In the genomic region with DNA sequence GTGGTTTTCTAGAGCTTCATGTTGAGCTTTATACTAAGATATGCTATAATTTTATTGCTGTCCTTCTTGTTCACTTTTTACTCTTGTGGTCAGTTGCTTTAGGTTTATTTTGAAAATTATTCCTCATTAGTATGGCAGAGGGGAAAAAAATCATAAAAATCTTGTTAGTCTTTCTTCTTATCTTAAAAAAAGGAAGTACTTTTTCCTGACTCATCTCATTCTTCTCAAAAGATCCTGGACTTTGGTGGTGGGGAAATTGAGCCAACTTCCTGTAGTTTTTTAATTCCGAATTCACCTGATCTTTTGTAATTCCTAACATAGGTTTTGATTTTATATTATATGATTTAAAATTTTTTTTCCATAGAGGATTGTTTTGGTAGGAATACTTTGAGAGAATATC, we compare ENCODE assay signal across 18 cellular contexts. TPM values are rescaled to one million over a fixed set of nuclear protein-coding genes. Genes with fewer than 3 reads are reported as not detected.
A peak's percentile ranks its signal among the peaks of the same experiment; 100 is the strongest.
DNase-seq lines count a peak whose midpoint lies in the region; ATAC-seq and TF ChIP-seq lines count a peak whose summit lies in the region.
"Had no signal": no experiment of that assay in that cellular context is flagged by ENCODE, and none has a peak within 500 bp of the region (broad histone marks: within the 10 kb centered on the region; RNA-seq: fewer than 3 reads in every experiment).

No MANE protein-coding gene starts in this region.

- H3K4me3 ChIP-seq in ACC112 (ENCODE audit: low read depth, low read length) (no peak overlapping the region), NB4 (ENCODE audit: low read depth, low read length) (no peak overlapping the region), colonic mucosa (no peak overlapping the region), uterus (no peak overlapping the region)

- H3K27ac Mint-ChIP-seq in CD14-positive monocyte, result peak overlapping the region; percentile 77 to 93 (median 87)
- H3K27ac Mint-ChIP-seq in activated CD8-positive, alpha-beta memory T cell treated with anti-CD3 and anti-CD28 coated beads, Interleukin-2, amount 10 ng/mL, durations not matched to agents 7 days and 5 days, result no peak overlapping the region
- H3K27ac Mint-ChIP-seq: H9 had no signal

- H3K27me3 Mint-ChIP-seq in CD14-positive monocyte (ENCODE audit: low read depth in 3 of 3), result no peaks in the 10 kb centered on the region
- H3K27me3 Mint-ChIP-seq in activated CD8-positive, alpha-beta memory T cell treated with anti-CD3 and anti-CD28 coated beads, Interleukin-2, amount 10 ng/mL, durations not matched to agents 7 days and 5 days, result no peaks in the 10 kb centered on the region

- no peaks in the 10 kb centered on the region for H3K9me3 Mint-ChIP-seq in CD14-positive monocyte
- no peaks in the 10 kb centered on the region for H3K9me3 Mint-ChIP-seq in activated CD8-positive, alpha-beta memory T cell treated with anti-CD3 and anti-CD28 coated beads, Interleukin-2, amount 10 ng/mL, durations not matched to agents 7 days and 5 days (ENCODE audit: low read depth)
- H3K9me3 Mint-ChIP-seq: H9 had no signal

- H3K9ac ChIP-seq in colonic mucosa (ENCODE audit: low read depth in 2 of 2, low read length in 2 of 2), result no peak overlapping the region

- H3K9me3 ChIP-seq in colonic mucosa (no peaks in the 10 kb centered on the region), uterus (no peaks in the 10 kb centered on the region)
- H3K9me3 ChIP-seq: Caco-2 had no signal

- intact Hi-C loops in CD14-positive monocyte (cut with micrococcal nuclease), result no loop called here
- intact Hi-C loops in colonic mucosa (cut with DNase I), result no loop called here
- intact Hi-C loops in uterus (cut with DNase I; ENCODE audit: low total_unique reads), result no loop called here

- TF ChIP-seq CTCF in CD14-positive monocyte (IDR thresholded peaks at IDR 0.05), result no peak
- TF ChIP-seq CTCF in NB4 (IDR thresholded peaks at IDR 0.05; ENCODE audit: low read depth, low read length), result no peak
- TF ChIP-seq CTCF in colonic mucosa (IDR thresholded peaks at IDR 0.05), result no peak
- no peak for TF ChIP-seq CTCF in uterus (IDR thresholded peaks at IDR 0.05)

- peaks cover 35% of the 10 kb centered on the region for H3K79me2 ChIP-seq in ACC112 (ENCODE audit: control insufficient read depth, insufficient read depth, low read length, unreplicated experiment)

- H3K36me3 ChIP-seq in ACC112 (ENCODE audit: insufficient read depth, low read length), result peaks cover 18% of the 10 kb centered on the region
- peaks cover 6% of the 10 kb centered on the region for H3K36me3 ChIP-seq in colonic mucosa
- H3K36me3 ChIP-seq in uterus, result no peaks in the 10 kb centered on the region

- peaks cover 15% of the 10 kb centered on the region for H3K4me1 ChIP-seq in ACC112 (ENCODE audit: control insufficient read depth, insufficient read depth, low read length, unreplicated experiment)
- H3K4me1 ChIP-seq in colonic mucosa, result peaks cover 10% of the 10 kb centered on the region
- H3K4me1 ChIP-seq in uterus, result peaks cover 0 to 2% of the 10 kb centered on the region in 2 donors

- H3K4me3 Mint-ChIP-seq in CD14-positive monocyte, result peak overlapping the region in 1 of 2 donors; percentile 57
- H3K4me3 Mint-ChIP-seq in activated CD8-positive, alpha-beta memory T cell treated with anti-CD3 and anti-CD28 coated beads, Interleukin-2, amount 10 ng/mL, durations not matched to agents 7 days and 5 days, result no peak overlapping the region
- H3K4me3 Mint-ChIP-seq: H9 had no signal

- no peak for TF ChIP-seq POLR2A in NB4 (IDR thresholded peaks at IDR 0.05; ENCODE audit: extremely low read depth, insufficient read length)
- no peak for TF ChIP-seq POLR2A in uterus (IDR thresholded peaks at IDR 0.05)

- H3K27ac ChIP-seq in ACC112 (ENCODE audit: low read depth, low read length), result peak overlapping the region; percentile 17
- no peak overlapping the region for H3K27ac ChIP-seq in colonic mucosa
- no peak overlapping the region for H3K27ac ChIP-seq in uterus

- peaks cover 36 to 52% of the 10 kb centered on the region in 2 donors for H3K36me3 Mint-ChIP-seq in CD14-positive monocyte
- peaks cover 36% of the 10 kb centered on the region for H3K36me3 Mint-ChIP-seq in activated CD8-positive, alpha-beta memory T cell treated with anti-CD3 and anti-CD28 coated beads, Interleukin-2, amount 10 ng/mL, durations not matched to agents 7 days and 5 days

- H3K4me1 Mint-ChIP-seq in CD14-positive monocyte, result peaks cover 30% of the 10 kb centered on the region
- peaks cover 24% of the 10 kb centered on the region for H3K4me1 Mint-ChIP-seq in activated CD8-positive, alpha-beta memory T cell treated with anti-CD3 and anti-CD28 coated beads, Interleukin-2, amount 10 ng/mL, durations not matched to agents 7 days and 5 days

- DNase-seq in CD14-positive monocyte (ENCODE audit: low spot score), result no peak
- peak; percentile 43 for DNase-seq in NB4 (ENCODE audit: low read depth)
- peak; percentile 41 for DNase-seq in dermis blood vessel endothelial cell
- no peak for DNase-seq in activated CD8-positive, alpha-beta memory T cell treated with anti-CD3 and anti-CD28 coated beads, Interleukin-2, amount 10 ng/mL, durations not matched to agents 7 days and 5 days
- DNase-seq in colonic mucosa, result no peak
- no peak for DNase-seq in uterus
- DNase-seq: C1 segment of cervical spinal cord, Caco-2, H9, IMR-90, NCI-H1105 treated with DMSO at 0.1 percent for 48 hours, NCI-H187 treated with DMSO at 0.1 percent for 48 hours, NCI-H446 treated with DMSO at 0.1 percent for 48 hours, NCI-H748 treated with DMSO at 0.1 percent for 48 hours, SHP77 treated with DMSO at 0.1 percent for 48 hours, SW 1271 had no signal

- CTCF ChIA-PET in activated CD8-positive, alpha-beta memory T cell treated with anti-CD3 and anti-CD28 coated beads, Interleukin-2, amount 10 ng/mL, durations not matched to agents 7 days and 5 days (lab: Charles Lee), result interaction anchor here (8.3 kb wide), 1 partner anchor 15 kb away, joined by 81 read pairs; no protein-coding TSS in a partner anchor

- no peak for ATAC-seq in activated CD8-positive, alpha-beta memory T cell treated with anti-CD3 and anti-CD28 coated beads, Interleukin-2, amount 10 ng/mL, durations not matched to agents 7 days and 5 days
- no peak for ATAC-seq in GM19324 (IDR thresholded peaks at IDR 0.05; ENCODE audit: low FRiP score, unreplicated experiment)

- H2AFZ ChIP-seq in ACC112 (ENCODE audit: low read length, unreplicated experiment), result no peak overlapping the region

- H3K27me3 ChIP-seq in ACC112 (ENCODE audit: insufficient read depth, low read length) (no peaks in the 10 kb centered on the region), colonic mucosa (no peaks in the 10 kb centered on the region), uterus (no peaks in the 10 kb centered on the region)

RNA-seq across cellular contexts. Expression of gene SLC4A1AP, which starts 3.8 kb away (rescaled TPM):
- polyA plus RNA-seq in CD14-positive monocyte, result 10 to 100 TPM; 18.3 to 24.9 TPM
- 31.3 and 39.2 TPM in 2 replicates for total RNA-seq in dermis blood vessel endothelial cell
- total RNA-seq in activated CD8-positive, alpha-beta memory T cell treated with anti-CD3 and anti-CD28 coated beads, Interleukin-2, amount 10 ng/mL, durations not matched to agents 7 days and 5 days, result 10 to 100 TPM; 27.8 to 28.2 TPM
- 10 to 100 TPM; 16.1 to 17.1 TPM for total RNA-seq in colonic mucosa
- total RNA-seq in uterus, result 10 to 100 TPM; 15.0 to 23.8 (median 23.1) TPM

RNA-seq across cellular contexts. Expression of gene SUPT7L, which starts 4.0 kb away (rescaled TPM):
- 10 to 100 TPM; 10.7 to 12.2 TPM for polyA plus RNA-seq in CD14-positive monocyte
- total RNA-seq in dermis blood vessel endothelial cell, result 14.8 and 27.6 TPM in 2 replicates
- total RNA-seq in activated CD8-positive, alpha-beta memory T cell treated with anti-CD3 and anti-CD28 coated beads, Interleukin-2, amount 10 ng/mL, durations not matched to agents 7 days and 5 days, result 10 to 100 TPM; 34.8 to 39.7 TPM
- 10 to 100 TPM; 20.8 to 23.9 TPM for total RNA-seq in colonic mucosa
- 10 to 100 TPM; 11.8 to 31.2 (median 20.2) TPM for total RNA-seq in uterus

RNA-seq across cellular contexts. Expression of gene GPN1, which starts 38.6 kb away (rescaled TPM):
- polyA plus RNA-seq in CD14-positive monocyte, result 10 to 100 TPM; 46.8 to 49.8 TPM
- total RNA-seq in dermis blood vessel endothelial cell, result 40.5 and 44.9 TPM in 2 replicates
- 10 to 100 TPM; 36.9 to 50.9 TPM for total RNA-seq in activated CD8-positive, alpha-beta memory T cell treated with anti-CD3 and anti-CD28 coated beads, Interleukin-2, amount 10 ng/mL, durations not matched to agents 7 days and 5 days
- 10 to 100 TPM; 23.4 to 27.6 TPM for total RNA-seq in colonic mucosa
- 10 to 100 TPM; 13.3 to 38.6 (median 19.7) TPM for total RNA-seq in uterus

RNA-seq across cellular contexts. Expression of gene CCDC121, which starts 38.6 kb away (rescaled TPM):
- under 1 TPM; 0.22 to 0.53 TPM for polyA plus RNA-seq in CD14-positive monocyte
- 2.7 and 2.8 TPM in 2 replicates for total RNA-seq in dermis blood vessel endothelial cell
- 1 to 10 TPM in 1 of 2 experiments, under 1 TPM in 1; 0.98 to 1.5 TPM for total RNA-seq in activated CD8-positive, alpha-beta memory T cell treated with anti-CD3 and anti-CD28 coated beads, Interleukin-2, amount 10 ng/mL, durations not matched to agents 7 days and 5 days
- 1 to 10 TPM; 2.8 to 2.9 TPM for total RNA-seq in colonic mucosa
- 10 to 100 TPM in 1 of 4 donors, 1 to 10 TPM in 3; 3.5 to 12.3 (median 7.3) TPM for total RNA-seq in uterus

Comparison
In these comparisons a context has a peak if more than half of its experiments do, and no peak if none do; other contexts are left out.
1. DNase-seq: peak in NB4 (single experiment) and dermis blood vessel endothelial cell (single experiment); none in CD14-positive monocyte (single experiment), activated CD8-positive, alpha-beta memory T cell treated with anti-CD3 and anti-CD28 coated beads, Interleukin-2, amount 10 ng/mL, durations not matched to agents 7 days and 5 days (single experiment), colonic mucosa (single experiment) and uterus (0 of 2).